In the genomic region with DNA sequence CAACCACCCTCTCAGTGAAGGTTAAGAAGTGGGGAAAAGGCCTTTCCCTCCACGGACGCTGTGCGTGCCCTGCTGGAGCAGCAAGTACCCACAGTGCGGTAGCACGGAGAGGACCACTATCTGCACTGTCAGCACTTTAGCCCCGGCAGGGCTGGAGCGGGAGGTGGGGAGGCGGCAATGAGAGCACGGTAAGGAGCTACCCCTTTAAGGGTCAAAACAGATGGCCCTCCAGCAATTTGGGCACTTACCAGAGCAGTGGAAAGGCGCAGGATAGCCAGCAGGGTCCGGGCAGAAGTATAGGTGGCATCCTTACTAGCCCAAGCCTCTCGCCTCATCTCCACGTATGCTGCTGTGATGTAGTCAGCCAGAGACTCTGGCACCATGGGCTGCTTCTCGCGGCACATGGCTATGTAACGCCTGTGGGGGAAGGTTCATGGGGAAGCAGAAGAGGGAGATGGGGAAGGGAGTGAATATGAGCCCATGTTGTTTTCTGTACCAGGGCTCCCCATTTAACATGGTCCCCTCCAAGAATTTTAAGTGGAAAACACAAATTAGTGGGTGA, we compare ENCODE assay signal across 1 cellular context.
TF ChIP-seq lines count a peak whose summit lies in the region.

No MANE protein-coding gene starts in this region.

TF ChIP-seq in K562, 482 proteins besides CTCF, POLR2A, EP300 and RAD21:
- TF ChIP-seq SMARCE1 (IDR thresholded peaks at IDR 0.05): no peak
- TF ChIP-seq, protein P1, sequence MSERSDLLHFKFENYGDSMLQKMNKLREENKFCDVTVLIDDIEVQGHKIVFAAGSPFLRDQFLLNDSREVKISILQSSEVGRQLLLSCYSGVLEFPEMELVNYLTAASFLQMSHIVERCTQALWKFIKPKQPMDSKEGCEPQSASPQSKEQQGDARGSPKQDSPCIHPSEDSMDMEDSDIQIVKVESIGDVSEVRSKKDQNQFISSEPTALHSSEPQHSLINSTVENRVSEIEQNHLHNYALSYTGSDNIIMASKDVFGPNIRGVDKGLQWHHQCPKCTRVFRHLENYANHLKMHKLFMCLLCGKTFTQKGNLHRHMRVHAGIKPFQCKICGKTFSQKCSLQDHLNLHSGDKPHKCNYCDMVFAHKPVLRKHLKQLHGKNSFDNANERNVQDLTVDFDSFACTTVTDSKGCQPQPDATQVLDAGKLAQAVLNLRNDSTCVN (CRISPR knock-in tag; IDR thresholded peaks at IDR 0.05): no peak
- TF ChIP-seq ZFX (CRISPR knock-in tag; IDR thresholded peaks at IDR 0.05): no peak
- TF ChIP-seq, protein P2, sequence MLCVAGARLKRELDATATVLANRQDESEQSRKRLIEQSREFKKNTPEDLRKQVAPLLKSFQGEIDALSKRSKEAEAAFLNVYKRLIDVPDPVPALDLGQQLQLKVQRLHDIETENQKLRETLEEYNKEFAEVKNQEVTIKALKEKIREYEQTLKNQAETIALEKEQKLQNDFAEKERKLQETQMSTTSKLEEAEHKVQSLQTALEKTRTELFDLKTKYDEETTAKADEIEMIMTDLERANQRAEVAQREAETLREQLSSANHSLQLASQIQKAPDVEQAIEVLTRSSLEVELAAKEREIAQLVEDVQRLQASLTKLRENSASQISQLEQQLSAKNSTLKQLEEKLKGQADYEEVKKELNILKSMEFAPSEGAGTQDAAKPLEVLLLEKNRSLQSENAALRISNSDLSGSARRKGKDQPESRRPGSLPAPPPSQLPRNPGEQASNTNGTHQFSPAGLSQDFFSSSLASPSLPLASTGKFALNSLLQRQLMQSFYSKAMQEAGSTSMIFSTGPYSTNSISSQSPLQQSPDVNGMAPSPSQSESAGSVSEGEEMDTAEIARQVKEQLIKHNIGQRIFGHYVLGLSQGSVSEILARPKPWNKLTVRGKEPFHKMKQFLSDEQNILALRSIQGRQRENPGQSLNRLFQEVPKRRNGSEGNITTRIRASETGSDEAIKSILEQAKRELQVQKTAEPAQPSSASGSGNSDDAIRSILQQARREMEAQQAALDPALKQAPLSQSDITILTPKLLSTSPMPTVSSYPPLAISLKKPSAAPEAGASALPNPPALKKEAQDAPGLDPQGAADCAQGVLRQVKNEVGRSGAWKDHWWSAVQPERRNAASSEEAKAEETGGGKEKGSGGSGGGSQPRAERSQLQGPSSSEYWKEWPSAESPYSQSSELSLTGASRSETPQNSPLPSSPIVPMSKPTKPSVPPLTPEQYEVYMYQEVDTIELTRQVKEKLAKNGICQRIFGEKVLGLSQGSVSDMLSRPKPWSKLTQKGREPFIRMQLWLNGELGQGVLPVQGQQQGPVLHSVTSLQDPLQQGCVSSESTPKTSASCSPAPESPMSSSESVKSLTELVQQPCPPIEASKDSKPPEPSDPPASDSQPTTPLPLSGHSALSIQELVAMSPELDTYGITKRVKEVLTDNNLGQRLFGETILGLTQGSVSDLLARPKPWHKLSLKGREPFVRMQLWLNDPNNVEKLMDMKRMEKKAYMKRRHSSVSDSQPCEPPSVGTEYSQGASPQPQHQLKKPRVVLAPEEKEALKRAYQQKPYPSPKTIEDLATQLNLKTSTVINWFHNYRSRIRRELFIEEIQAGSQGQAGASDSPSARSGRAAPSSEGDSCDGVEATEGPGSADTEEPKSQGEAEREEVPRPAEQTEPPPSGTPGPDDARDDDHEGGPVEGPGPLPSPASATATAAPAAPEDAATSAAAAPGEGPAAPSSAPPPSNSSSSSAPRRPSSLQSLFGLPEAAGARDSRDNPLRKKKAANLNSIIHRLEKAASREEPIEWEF (CRISPR knock-in tag; IDR thresholded peaks at IDR 0.05): no peak
- no peak for TF ChIP-seq FOXP1 (CRISPR knock-in tag; IDR thresholded peaks at IDR 0.05)
- no peak for TF ChIP-seq ZNF23 (CRISPR knock-in tag; IDR thresholded peaks at IDR 0.05)
- TF ChIP-seq PTBP1 (IDR thresholded peaks at IDR 0.05; ENCODE audit: low read depth, low read length): no peak
- no peak for TF ChIP-seq STAT5A (IDR thresholded peaks at IDR 0.05; ENCODE audit: borderline replicate concordance, low read length)
- TF ChIP-seq POLR2G (IDR thresholded peaks at IDR 0.05; ENCODE audit: low read depth, low read length): peak; percentile 73
- peak; percentile 95 for TF ChIP-seq MAFK (IDR thresholded peaks at IDR 0.05; ENCODE audit: low read length)
- no peak for TF ChIP-seq SIX5 (IDR thresholded peaks at IDR 0.05; ENCODE audit: borderline replicate concordance in 1 of 2, insufficient read depth in 1 of 2, low read depth in 1 of 2, low read length in 2 of 2)
- TF ChIP-seq PPARD (CRISPR knock-in tag; IDR thresholded peaks at IDR 0.05): no peak
- TF ChIP-seq POLR2AphosphoS5 (IDR thresholded peaks at IDR 0.05; ENCODE audit: control insufficient read depth, insufficient read depth, low read depth, low read length): peak; percentile 71
- TF ChIP-seq NEUROD1 (IDR thresholded peaks at IDR 0.05; ENCODE audit: borderline replicate concordance, low read depth, low read length, partially characterized antibody): no peak
- no peak for TF ChIP-seq ZNF707 (CRISPR knock-in tag; conservative IDR thresholded peaks at IDR 0.05)
- no peak for TF ChIP-seq POLR3A (IDR thresholded peaks at IDR 0.05; ENCODE audit: borderline replicate concordance, extremely low read depth, insufficient read depth, insufficient read length)
- TF ChIP-seq, protein P3, sequence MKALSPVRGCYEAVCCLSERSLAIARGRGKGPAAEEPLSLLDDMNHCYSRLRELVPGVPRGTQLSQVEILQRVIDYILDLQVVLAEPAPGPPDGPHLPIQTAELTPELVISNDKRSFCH (CRISPR knock-in tag; IDR thresholded peaks at IDR 0.05): no peak
- TF ChIP-seq, protein P3 (tag; IDR thresholded peaks at IDR 0.05): no peak
- no peak for TF ChIP-seq NBN (IDR thresholded peaks at IDR 0.05; ENCODE audit: low read depth)
- no peak for TF ChIP-seq TARDBP (IDR thresholded peaks at IDR 0.05)
- TF ChIP-seq, protein P4, sequence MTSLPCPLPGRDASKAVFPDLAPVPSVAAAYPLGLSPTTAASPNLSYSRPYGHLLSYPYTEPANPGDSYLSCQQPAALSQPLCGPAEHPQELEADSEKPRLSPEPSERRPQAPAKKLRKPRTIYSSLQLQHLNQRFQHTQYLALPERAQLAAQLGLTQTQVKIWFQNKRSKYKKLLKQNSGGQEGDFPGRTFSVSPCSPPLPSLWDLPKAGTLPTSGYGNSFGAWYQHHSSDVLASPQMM (CRISPR knock-in tag; IDR thresholded peaks at IDR 0.05): no peak
- peak; percentile 94 for TF ChIP-seq ZNF316 (IDR thresholded peaks at IDR 0.05)
- no peak for TF ChIP-seq ZNF282 (CRISPR knock-in tag; IDR thresholded peaks at IDR 0.05)
- no peak for TF ChIP-seq MTA1 (IDR thresholded peaks at IDR 0.05; ENCODE audit: borderline replicate concordance)
- no peak for TF ChIP-seq ZBTB8A (IDR thresholded peaks at IDR 0.05; ENCODE audit: partially characterized antibody)
- no peak for TF ChIP-seq NCOR1 (IDR thresholded peaks at IDR 0.05)
- TF ChIP-seq ZKSCAN3 (CRISPR knock-in tag; IDR thresholded peaks at IDR 0.05): no peak
- TF ChIP-seq POLR2AphosphoS2 (IDR thresholded peaks at IDR 0.05; ENCODE audit: low read length): peak; percentile 85
- TF ChIP-seq, protein P5, sequence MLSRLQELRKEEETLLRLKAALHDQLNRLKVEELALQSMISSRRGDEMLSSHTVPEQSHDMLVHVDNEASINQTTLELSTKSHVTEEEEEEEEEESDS (CRISPR knock-in tag; IDR thresholded peaks at IDR 0.05): no peak
- TF ChIP-seq L3MBTL2 (IDR thresholded peaks at IDR 0.05): no peak
- no peak for TF ChIP-seq HLTF (IDR thresholded peaks at IDR 0.05)
- no peak for TF ChIP-seq FOXM1 (IDR thresholded peaks at IDR 0.05; ENCODE audit: low read depth)
- TF ChIP-seq FOXM1 (CRISPR knock-in tag; IDR thresholded peaks at IDR 0.05; ENCODE audit: low read depth): no peak
- TF ChIP-seq HEY1 (CRISPR knock-in tag; IDR thresholded peaks at IDR 0.05; ENCODE audit: borderline replicate concordance): no peak
- TF ChIP-seq TEAD2 (tag; IDR thresholded peaks at IDR 0.05): no peak
- TF ChIP-seq DDX20 (tag; IDR thresholded peaks at IDR 0.05; ENCODE audit: low read depth): no peak
- peak; percentile 52 for TF ChIP-seq POLR2B (IDR thresholded peaks at IDR 0.05; ENCODE audit: low read depth, partially characterized antibody)
- TF ChIP-seq TEAD1 (CRISPR knock-in tag; IDR thresholded peaks at IDR 0.05): no peak
- peak; percentile 91 for TF ChIP-seq C11orf30 (IDR thresholded peaks at IDR 0.05; ENCODE audit: low read depth)
- no peak for TF ChIP-seq ZNF146 (CRISPR knock-in tag; IDR thresholded peaks at IDR 0.05; ENCODE audit: unreplicated experiment)
- 0 out of 2 replicates have a peak, but pooled peaks have one; percentile 20 for TF ChIP-seq PURB (CRISPR knock-in tag; IDR thresholded peaks at IDR 0.05; ENCODE audit: low read depth)
- TF ChIP-seq ZZZ3 (IDR thresholded peaks at IDR 0.05): no peak
- TF ChIP-seq ZNF311 (CRISPR knock-in tag; IDR thresholded peaks at IDR 0.05): no peak
- TF ChIP-seq SMAD2 (IDR thresholded peaks at IDR 0.05; ENCODE audit: low read depth, low read length): no peak
- peak; percentile 87 for TF ChIP-seq MAFF (IDR thresholded peaks at IDR 0.05; ENCODE audit: low read length)
- TF ChIP-seq ZNF184 (CRISPR knock-in tag; IDR thresholded peaks at IDR 0.05): no peak
- TF ChIP-seq, protein P6, sequence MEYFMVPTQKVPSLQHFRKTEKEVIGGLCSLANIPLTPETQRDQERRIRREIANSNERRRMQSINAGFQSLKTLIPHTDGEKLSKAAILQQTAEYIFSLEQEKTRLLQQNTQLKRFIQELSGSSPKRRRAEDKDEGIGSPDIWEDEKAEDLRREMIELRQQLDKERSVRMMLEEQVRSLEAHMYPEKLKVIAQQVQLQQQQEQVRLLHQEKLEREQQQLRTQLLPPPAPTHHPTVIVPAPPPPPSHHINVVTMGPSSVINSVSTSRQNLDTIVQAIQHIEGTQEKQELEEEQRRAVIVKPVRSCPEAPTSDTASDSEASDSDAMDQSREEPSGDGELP (CRISPR knock-in tag; IDR thresholded peaks at IDR 0.05; ENCODE audit: borderline replicate concordance): 0 out of 2 replicates have a peak, but pooled peaks have one; percentile 24
- peak; percentile 61 for TF ChIP-seq SUPT5H (IDR thresholded peaks at IDR 0.05)
- TF ChIP-seq, protein P7, sequence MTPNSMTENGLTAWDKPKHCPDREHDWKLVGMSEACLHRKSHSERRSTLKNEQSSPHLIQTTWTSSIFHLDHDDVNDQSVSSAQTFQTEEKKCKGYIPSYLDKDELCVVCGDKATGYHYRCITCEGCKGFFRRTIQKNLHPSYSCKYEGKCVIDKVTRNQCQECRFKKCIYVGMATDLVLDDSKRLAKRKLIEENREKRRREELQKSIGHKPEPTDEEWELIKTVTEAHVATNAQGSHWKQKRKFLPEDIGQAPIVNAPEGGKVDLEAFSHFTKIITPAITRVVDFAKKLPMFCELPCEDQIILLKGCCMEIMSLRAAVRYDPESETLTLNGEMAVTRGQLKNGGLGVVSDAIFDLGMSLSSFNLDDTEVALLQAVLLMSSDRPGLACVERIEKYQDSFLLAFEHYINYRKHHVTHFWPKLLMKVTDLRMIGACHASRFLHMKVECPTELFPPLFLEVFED (CRISPR knock-in tag; conservative IDR thresholded peaks at IDR 0.05): 0 out of 2 replicates have a peak, but pooled peaks have one; percentile 4
- no peak for TF ChIP-seq ZNF347 (CRISPR knock-in tag; IDR thresholded peaks at IDR 0.05; ENCODE audit: low read depth)
- TF ChIP-seq RBFOX2 (IDR thresholded peaks at IDR 0.05; ENCODE audit: low read depth, low read length): peak; percentile 79
- TF ChIP-seq SRSF7 (optimal IDR thresholded peaks at IDR 0.05; ENCODE audit: low read depth, low read length): no peak
- TF ChIP-seq NFE2L1 (tag; IDR thresholded peaks at IDR 0.05; ENCODE audit: borderline replicate concordance, low read depth): no peak
- TF ChIP-seq CC2D1A (IDR thresholded peaks at IDR 0.05): no peak
- peak; percentile 88 for TF ChIP-seq MAFG (tag; conservative IDR thresholded peaks at IDR 0.05)
